ENCODE assay signal across 8 cellular contexts in genomic region chr20:33862709-33863403, GRCh38. TPM values are rescaled to one million over a fixed set of nuclear protein-coding genes. Genes with fewer than 3 reads are reported as not detected.
DNase-seq lines count a peak whose midpoint lies in the region; ATAC-seq lines count a peak whose summit lies in the region.

No MANE protein-coding gene starts in this region.

- peak; percentile 91 for DNase-seq in GM03348 (ENCODE audit: low spot score)
- peak; percentile 40 for DNase-seq in Jurkat, Clone E6-1 (ENCODE audit: low read depth, low spot score)
- DNase-seq in UCSD-AML1 (lab: John Stamatoyannopoulos, UW; ENCODE audit: unreplicated experiment): peak; percentile 51
- peak; percentile 36 for DNase-seq in cerebellum (ENCODE audit: low spot score)
- DNase-seq in left kidney (ENCODE audit: low read depth, low spot score): peak; percentile 92
- peak; percentile 3 to 11 for DNase-seq in stimulated activated CD8-positive, alpha-beta memory T cell treated with anti-CD3 and anti-CD28 coated beads, Interleukin-15, amount 100 ng/mL, for 4 hours (ENCODE audit: low read depth in 2 of 2)
- no peak for DNase-seq in G401 (ENCODE audit: low spot score)

- ATAC-seq in HG02759 (IDR thresholded peaks at IDR 0.05; ENCODE audit: unreplicated experiment): no peak

- in situ Hi-C loops in G401 (cut with HindIII; ENCODE audit: low sequenced_read_pairs): no loop called here

- no peak overlapping the region for H3K4me3 ChIP-seq in Jurkat, Clone E6-1 (ENCODE audit: low read length)

RNA-seq across cellular contexts. Expression of gene CHMP4B, which starts 51.7 kb away (rescaled TPM):
- polyA plus RNA-seq in Jurkat, Clone E6-1 (2012; ENCODE audit: insufficient read depth, insufficient read length): 99.5 TPM
- 20.4 TPM for total RNA-seq in cerebellum
- total RNA-seq in G401 (2014; rRNA removed; shearing (Covaris generic)): 71.3 and 87.4 TPM in 2 replicates
